ENCODE assay signal across 1 cellular context in the genomic region with DNA sequence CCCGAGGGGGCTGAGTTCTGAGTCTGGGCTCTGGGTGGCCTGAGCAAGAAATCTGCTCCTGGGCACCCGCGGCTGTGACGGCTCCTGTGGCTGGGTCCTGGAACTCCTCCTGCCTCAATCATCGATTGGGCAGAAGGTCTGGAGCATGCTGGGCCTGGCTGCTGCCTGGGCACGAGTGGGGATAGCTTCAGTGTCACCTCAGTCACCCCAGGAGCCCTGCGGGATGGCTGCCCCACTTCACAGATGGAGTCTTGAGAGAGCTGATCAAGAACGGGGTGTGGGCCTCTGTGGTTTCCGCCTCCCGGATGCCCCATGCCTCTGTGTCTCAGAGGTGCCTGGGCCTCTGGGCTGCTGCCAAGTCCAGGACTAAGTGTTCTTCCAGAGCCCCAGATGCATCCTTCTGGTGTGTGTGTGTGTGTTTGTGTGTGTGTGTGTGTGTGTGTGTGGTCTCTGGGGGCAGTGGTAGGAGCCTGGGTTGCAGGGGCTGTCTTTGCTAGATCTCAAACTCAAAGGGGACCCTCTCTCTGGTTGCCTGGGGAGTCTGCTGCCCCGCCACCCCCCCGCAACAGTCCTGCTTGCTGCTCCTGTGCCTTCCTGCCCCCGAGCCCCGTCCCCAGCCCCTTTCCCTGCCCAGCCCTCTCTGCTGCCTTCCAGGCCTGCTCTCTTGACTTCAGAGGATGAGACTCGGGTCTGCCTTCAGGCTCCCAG.
TF ChIP-seq lines count a peak whose summit lies in the region.

No MANE protein-coding gene starts in this region.

TF ChIP-seq in GM12878, 131 proteins besides CTCF, POLR2A, EP300 and RAD21 (continued from another document):
- no peak for TF ChIP-seq IRF5 (IDR thresholded peaks at IDR 0.05; ENCODE audit: borderline replicate concordance)
- TF ChIP-seq RUNX3 (IDR thresholded peaks at IDR 0.05; ENCODE audit: low read length): peak; percentile 63
- TF ChIP-seq NR2C1 (IDR thresholded peaks at IDR 0.05): no peak
